ENCODE assay signal across 8 cellular contexts in genomic region chr3:114418724-114419543, GRCh38.
DNase-seq lines count a peak whose midpoint lies in the region; ATAC-seq, FAIRE-seq and TF ChIP-seq lines count a peak whose summit lies in the region.

No MANE protein-coding gene starts in this region.

- no peaks in the 10 kb centered on the region for H3F3A ChIP-seq in SK-N-SH (replicated peaks; ENCODE audit: insufficient read depth)

- DNase-seq in AG10803 (ENCODE audit: low read depth) (peak; percentile 98), GM12892 (ENCODE audit: insufficient read length) (no peak), NCI-H1048 (lab: John Stamatoyannopoulos, UW) (peak; percentile 56), SK-N-SH (peak; percentile 48), epithelial cell of proximal tubule (ENCODE audit: low read depth) (peak; percentile 61), naive B cell (peak; percentile 58)
- DNase-seq in stimulated activated CD4-positive, alpha-beta T cell treated with anti-CD3 and anti-CD28 coated beads, Interleukin-15, amount 100 ng/mL, for 24 hours: no peak

- peak overlapping the region in 2 of 6 donors; percentile 8 to 14 for H3K27ac Mint-ChIP-seq in naive B cell

- peak; percentile 93 for FAIRE-seq in GM12892 (lab: Jason Lieb, UNC)

- no peaks in the 10 kb centered on the region for H3K9me2 ChIP-seq in SK-N-SH

- H3K27ac ChIP-seq in SK-N-SH (ENCODE audit: low read depth in 2 of 2, low read length in 1 of 2): no peak overlapping the region; a peak in 1 of 4 replicates

- no peak overlapping the region for H3K4me2 ChIP-seq in SK-N-SH

- H3K4me3 ChIP-seq in AG10803 (ENCODE audit: low read length): peak overlapping the region; percentile 43
- H3K4me3 ChIP-seq in SK-N-SH (ENCODE audit: low read depth in 2 of 2, low read length in 1 of 2): no peak overlapping the region; a peak in 1 of 4 replicates
- H3K4me3 ChIP-seq in epithelial cell of proximal tubule (ENCODE audit: low read depth, low read length): no peak overlapping the region

- TF ChIP-seq CTCF in AG10803 (conservative IDR thresholded peaks at IDR 0.05; ENCODE audit: low read length): peak; percentile 90
- TF ChIP-seq CTCF in SK-N-SH (IDR thresholded peaks at IDR 0.05): peak; percentile 84
- peak; percentile 84 for TF ChIP-seq CTCF in epithelial cell of proximal tubule (conservative IDR thresholded peaks at IDR 0.05; ENCODE audit: low read depth, low read length)

- H3K4me1 ChIP-seq in SK-N-SH (ENCODE audit: control insufficient read depth in 1 of 2, insufficient read depth in 2 of 2, low read depth in 1 of 2, low read length in 1 of 2): no peaks in the 10 kb centered on the region

- H3K9me3 Mint-ChIP-seq in naive B cell: no peaks in the 10 kb centered on the region

- no peaks in the 10 kb centered on the region; the same call in 1 of the 2 replicates for H4K20me1 ChIP-seq in SK-N-SH (ENCODE audit: insufficient read depth)

- H3K36me3 ChIP-seq in SK-N-SH (replicated peaks in 1 of 2; ENCODE audit: control insufficient read depth in 1 of 2, insufficient read depth in 2 of 2, low read length in 1 of 2): no peaks in the 10 kb centered on the region

- TF ChIP-seq EP300 in SK-N-SH (IDR thresholded peaks at IDR 0.05; ENCODE audit: borderline replicate concordance in 1 of 2, low read depth in 1 of 2, low read length in 1 of 2): no peak

- WGBS in SK-N-SH (ENCODE audit: low lambda C conversion rate): 41% methylated on average over 8 of the region's 8 CpGs

- peak; percentile 73 for ATAC-seq in HG02759 (IDR thresholded peaks at IDR 0.05; ENCODE audit: unreplicated experiment)
- peak; percentile 86 to 89 for ATAC-seq in naive B cell (ENCODE audit: low read depth in 2 of 2)

- TF ChIP-seq RAD21 in SK-N-SH (IDR thresholded peaks at IDR 0.05; ENCODE audit: low read length): peak; percentile 82

- no peak for TF ChIP-seq POLR2A in GM12892 (IDR thresholded peaks at IDR 0.05; ENCODE audit: low read depth, low read length)

- no peak overlapping the region for H3K4me3 Mint-ChIP-seq in naive B cell

- H3K4me1 Mint-ChIP-seq in naive B cell: peaks cover 3 to 5% (median 4%) of the 10 kb centered on the region in 3 donors

- no peaks in the 10 kb centered on the region for H3K27me3 Mint-ChIP-seq in naive B cell

- H3K79me2 ChIP-seq in SK-N-SH (ENCODE audit: insufficient read depth): no peaks in the 10 kb centered on the region

- no peak overlapping the region for H2AFZ ChIP-seq in SK-N-SH (ENCODE audit: low read depth)

- no peak overlapping the region for H3K9ac ChIP-seq in SK-N-SH

- H3K27me3 ChIP-seq in SK-N-SH (ENCODE audit: insufficient read depth): no peaks in the 10 kb centered on the region

- no peaks in the 10 kb centered on the region for H3K9me3 ChIP-seq in SK-N-SH

- POLR2A ChIA-PET in SK-N-SH (lab: Yijun Ruan, JAX): no interaction called here

- CTCF ChIA-PET in SK-N-SH (lab: Yijun Ruan, JAX): interaction anchor here (0.5 to 13.8 kb wide), 48 partner anchors 9 to 1365 kb away, joined by 3 to 248 read pairs (median 4); no protein-coding TSS in a partner anchor

- no peaks in the 10 kb centered on the region for H3K36me3 Mint-ChIP-seq in naive B cell

TF ChIP-seq in SK-N-SH, 30 proteins besides CTCF, POLR2A, EP300 and RAD21:
- no peak for TF ChIP-seq CHD2 (IDR thresholded peaks at IDR 0.05; ENCODE audit: low read length, partially characterized antibody)
- TF ChIP-seq MXI1 (IDR thresholded peaks at IDR 0.05; ENCODE audit: low read depth, low read length): no peak
- peak; percentile 70 for TF ChIP-seq SMC3 (IDR thresholded peaks at IDR 0.05; ENCODE audit: low read depth, low read length)
- TF ChIP-seq RXRA (IDR thresholded peaks at IDR 0.05; ENCODE audit: borderline replicate concordance, low read depth): no peak
- no peak for TF ChIP-seq GATA2 (CRISPR knock-in tag; IDR thresholded peaks at IDR 0.05)
- TF ChIP-seq MAX (IDR thresholded peaks at IDR 0.05; ENCODE audit: low read depth): no peak
- TF ChIP-seq TCF12 (IDR thresholded peaks at IDR 0.05): peak; percentile 49; the same call in 1 of the 2 replicates
- TF ChIP-seq PBX3 (IDR thresholded peaks at IDR 0.05): no peak
- TF ChIP-seq ELF1 (IDR thresholded peaks at IDR 0.05): no peak

Comparison
In these comparisons a context has a peak if more than half of its experiments do, and no peak if none do; other contexts are left out.
1. DNase-seq: peak in AG10803 (single experiment), NCI-H1048 (single experiment), SK-N-SH (single experiment), epithelial cell of proximal tubule (single experiment) and naive B cell (single experiment); none in GM12892 (single experiment) and stimulated activated CD4-positive, alpha-beta T cell treated with anti-CD3 and anti-CD28 coated beads, Interleukin-15, amount 100 ng/mL, for 24 hours (single experiment).
2. Peak in every context shown above with its lines, with median percentiles within 50 percentile points of each other: CTCF ChIP-seq.